ENCODE assay signal across 1 cellular context in the genomic region with DNA sequence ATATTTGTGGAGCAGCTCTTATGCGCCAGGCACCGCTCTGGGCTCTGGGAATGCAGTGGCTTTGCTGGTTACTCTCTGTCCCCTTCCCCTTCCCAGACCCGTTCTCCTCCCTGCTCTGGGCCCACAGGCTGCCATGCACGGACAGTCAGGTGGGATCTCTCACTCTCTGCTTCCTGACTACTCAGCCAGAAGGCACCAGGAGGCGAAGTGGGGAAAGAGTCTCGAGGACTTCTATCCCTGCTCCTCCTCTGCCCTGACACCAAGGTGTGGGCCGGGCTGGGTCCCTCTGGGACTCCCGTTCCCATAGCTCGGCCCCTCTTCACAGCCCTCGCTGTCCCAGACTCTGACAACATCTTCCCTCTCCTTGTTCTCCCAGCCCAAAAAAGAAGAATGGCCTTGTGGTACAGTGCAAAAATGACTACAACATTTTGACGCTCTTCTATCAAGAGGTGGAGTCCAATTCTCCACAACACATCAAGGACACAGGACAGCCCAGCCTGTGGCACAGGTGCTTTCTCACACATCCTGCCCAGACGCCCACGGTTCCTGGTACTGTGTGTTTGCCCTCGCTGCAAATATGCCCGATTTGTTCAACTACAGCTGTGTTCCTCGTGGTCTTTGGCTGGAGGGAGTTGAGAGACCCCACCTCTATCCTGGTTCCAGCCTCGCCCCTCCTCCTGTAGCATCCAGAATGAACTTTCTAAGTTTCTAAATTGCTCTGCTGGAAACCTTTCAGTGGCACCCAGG.
TF ChIP-seq lines count a peak whose summit lies in the region.

No MANE protein-coding gene starts in this region.

TF ChIP-seq in K562, 482 proteins besides CTCF, POLR2A, EP300 and RAD21:
- no peak for TF ChIP-seq SIRT6 (IDR thresholded peaks at IDR 0.05; ENCODE audit: low read depth, low read length)
- no peak for TF ChIP-seq ZNF354B (CRISPR knock-in tag; IDR thresholded peaks at IDR 0.05)
- TF ChIP-seq TEAD2 (tag; IDR thresholded peaks at IDR 0.05), result no peak
- TF ChIP-seq E2F3 (CRISPR knock-in tag; IDR thresholded peaks at IDR 0.05), result no peak
- no peak for TF ChIP-seq BRF1 (IDR thresholded peaks at IDR 0.05; ENCODE audit: borderline replicate concordance, extremely low read depth, insufficient read length)
- no peak for TF ChIP-seq IFI16 (CRISPR knock-in tag; IDR thresholded peaks at IDR 0.05)
- TF ChIP-seq, protein P1, sequence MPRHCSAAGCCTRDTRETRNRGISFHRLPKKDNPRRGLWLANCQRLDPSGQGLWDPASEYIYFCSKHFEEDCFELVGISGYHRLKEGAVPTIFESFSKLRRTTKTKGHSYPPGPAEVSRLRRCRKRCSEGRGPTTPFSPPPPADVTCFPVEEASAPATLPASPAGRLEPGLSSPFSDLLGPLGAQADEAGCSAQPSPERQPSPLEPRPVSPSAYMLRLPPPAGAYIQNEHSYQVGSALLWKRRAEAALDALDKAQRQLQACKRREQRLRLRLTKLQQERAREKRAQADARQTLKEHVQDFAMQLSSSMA (CRISPR knock-in tag; IDR thresholded peaks at IDR 0.05), result no peak
- TF ChIP-seq, protein P2, sequence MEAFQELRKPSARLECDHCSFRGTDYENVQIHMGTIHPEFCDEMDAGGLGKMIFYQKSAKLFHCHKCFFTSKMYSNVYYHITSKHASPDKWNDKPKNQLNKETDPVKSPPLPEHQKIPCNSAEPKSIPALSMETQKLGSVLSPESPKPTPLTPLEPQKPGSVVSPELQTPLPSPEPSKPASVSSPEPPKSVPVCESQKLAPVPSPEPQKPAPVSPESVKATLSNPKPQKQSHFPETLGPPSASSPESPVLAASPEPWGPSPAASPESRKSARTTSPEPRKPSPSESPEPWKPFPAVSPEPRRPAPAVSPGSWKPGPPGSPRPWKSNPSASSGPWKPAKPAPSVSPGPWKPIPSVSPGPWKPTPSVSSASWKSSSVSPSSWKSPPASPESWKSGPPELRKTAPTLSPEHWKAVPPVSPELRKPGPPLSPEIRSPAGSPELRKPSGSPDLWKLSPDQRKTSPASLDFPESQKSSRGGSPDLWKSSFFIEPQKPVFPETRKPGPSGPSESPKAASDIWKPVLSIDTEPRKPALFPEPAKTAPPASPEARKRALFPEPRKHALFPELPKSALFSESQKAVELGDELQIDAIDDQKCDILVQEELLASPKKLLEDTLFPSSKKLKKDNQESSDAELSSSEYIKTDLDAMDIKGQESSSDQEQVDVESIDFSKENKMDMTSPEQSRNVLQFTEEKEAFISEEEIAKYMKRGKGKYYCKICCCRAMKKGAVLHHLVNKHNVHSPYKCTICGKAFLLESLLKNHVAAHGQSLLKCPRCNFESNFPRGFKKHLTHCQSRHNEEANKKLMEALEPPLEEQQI (IDR thresholded peaks at IDR 0.05), result no peak
- TF ChIP-seq, protein P3, sequence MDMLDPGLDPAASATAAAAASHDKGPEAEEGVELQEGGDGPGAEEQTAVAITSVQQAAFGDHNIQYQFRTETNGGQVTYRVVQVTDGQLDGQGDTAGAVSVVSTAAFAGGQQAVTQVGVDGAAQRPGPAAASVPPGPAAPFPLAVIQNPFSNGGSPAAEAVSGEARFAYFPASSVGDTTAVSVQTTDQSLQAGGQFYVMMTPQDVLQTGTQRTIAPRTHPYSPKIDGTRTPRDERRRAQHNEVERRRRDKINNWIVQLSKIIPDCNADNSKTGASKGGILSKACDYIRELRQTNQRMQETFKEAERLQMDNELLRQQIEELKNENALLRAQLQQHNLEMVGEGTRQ (CRISPR knock-in tag; IDR thresholded peaks at IDR 0.05), result no peak
- no peak for TF ChIP-seq ZNF12 (CRISPR knock-in tag; IDR thresholded peaks at IDR 0.05)
- no peak for TF ChIP-seq STAG1 (CRISPR knock-in tag; IDR thresholded peaks at IDR 0.05; ENCODE audit: borderline replicate concordance)
- no peak for TF ChIP-seq NCOR1 (IDR thresholded peaks at IDR 0.05)
- TF ChIP-seq ZBTB17 (CRISPR knock-in tag; IDR thresholded peaks at IDR 0.05), result no peak
- no peak for TF ChIP-seq NEUROD1 (IDR thresholded peaks at IDR 0.05; ENCODE audit: borderline replicate concordance, low read depth, low read length, partially characterized antibody)
- TF ChIP-seq TARDBP (IDR thresholded peaks at IDR 0.05), result no peak
- TF ChIP-seq LARP7 (IDR thresholded peaks at IDR 0.05), result no peak
- TF ChIP-seq, protein P4, sequence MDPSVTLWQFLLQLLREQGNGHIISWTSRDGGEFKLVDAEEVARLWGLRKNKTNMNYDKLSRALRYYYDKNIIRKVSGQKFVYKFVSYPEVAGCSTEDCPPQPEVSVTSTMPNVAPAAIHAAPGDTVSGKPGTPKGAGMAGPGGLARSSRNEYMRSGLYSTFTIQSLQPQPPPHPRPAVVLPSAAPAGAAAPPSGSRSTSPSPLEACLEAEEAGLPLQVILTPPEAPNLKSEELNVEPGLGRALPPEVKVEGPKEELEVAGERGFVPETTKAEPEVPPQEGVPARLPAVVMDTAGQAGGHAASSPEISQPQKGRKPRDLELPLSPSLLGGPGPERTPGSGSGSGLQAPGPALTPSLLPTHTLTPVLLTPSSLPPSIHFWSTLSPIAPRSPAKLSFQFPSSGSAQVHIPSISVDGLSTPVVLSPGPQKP (CRISPR knock-in tag; IDR thresholded peaks at IDR 0.05), result no peak
- TF ChIP-seq LCOR (CRISPR knock-in tag; IDR thresholded peaks at IDR 0.05), result no peak
- TF ChIP-seq, protein P5, sequence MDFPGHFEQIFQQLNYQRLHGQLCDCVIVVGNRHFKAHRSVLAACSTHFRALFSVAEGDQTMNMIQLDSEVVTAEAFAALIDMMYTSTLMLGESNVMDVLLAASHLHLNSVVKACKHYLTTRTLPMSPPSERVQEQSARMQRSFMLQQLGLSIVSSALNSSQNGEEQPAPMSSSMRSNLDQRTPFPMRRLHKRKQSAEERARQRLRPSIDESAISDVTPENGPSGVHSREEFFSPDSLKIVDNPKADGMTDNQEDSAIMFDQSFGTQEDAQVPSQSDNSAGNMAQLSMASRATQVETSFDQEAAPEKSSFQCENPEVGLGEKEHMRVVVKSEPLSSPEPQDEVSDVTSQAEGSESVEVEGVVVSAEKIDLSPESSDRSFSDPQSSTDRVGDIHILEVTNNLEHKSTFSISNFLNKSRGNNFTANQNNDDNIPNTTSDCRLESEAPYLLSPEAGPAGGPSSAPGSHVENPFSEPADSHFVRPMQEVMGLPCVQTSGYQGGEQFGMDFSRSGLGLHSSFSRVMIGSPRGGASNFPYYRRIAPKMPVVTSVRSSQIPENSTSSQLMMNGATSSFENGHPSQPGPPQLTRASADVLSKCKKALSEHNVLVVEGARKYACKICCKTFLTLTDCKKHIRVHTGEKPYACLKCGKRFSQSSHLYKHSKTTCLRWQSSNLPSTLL (IDR thresholded peaks at IDR 0.05), result no peak
- TF ChIP-seq SMC3 (conservative IDR thresholded peaks at IDR 0.05; ENCODE audit: insufficient read depth, low read depth, low read length), result no peak
TF ChIP-seq in K562: peak in this region for 0.
